Comparison of ENCODE assay signal across 8 cellular contexts in the genomic region with DNA sequence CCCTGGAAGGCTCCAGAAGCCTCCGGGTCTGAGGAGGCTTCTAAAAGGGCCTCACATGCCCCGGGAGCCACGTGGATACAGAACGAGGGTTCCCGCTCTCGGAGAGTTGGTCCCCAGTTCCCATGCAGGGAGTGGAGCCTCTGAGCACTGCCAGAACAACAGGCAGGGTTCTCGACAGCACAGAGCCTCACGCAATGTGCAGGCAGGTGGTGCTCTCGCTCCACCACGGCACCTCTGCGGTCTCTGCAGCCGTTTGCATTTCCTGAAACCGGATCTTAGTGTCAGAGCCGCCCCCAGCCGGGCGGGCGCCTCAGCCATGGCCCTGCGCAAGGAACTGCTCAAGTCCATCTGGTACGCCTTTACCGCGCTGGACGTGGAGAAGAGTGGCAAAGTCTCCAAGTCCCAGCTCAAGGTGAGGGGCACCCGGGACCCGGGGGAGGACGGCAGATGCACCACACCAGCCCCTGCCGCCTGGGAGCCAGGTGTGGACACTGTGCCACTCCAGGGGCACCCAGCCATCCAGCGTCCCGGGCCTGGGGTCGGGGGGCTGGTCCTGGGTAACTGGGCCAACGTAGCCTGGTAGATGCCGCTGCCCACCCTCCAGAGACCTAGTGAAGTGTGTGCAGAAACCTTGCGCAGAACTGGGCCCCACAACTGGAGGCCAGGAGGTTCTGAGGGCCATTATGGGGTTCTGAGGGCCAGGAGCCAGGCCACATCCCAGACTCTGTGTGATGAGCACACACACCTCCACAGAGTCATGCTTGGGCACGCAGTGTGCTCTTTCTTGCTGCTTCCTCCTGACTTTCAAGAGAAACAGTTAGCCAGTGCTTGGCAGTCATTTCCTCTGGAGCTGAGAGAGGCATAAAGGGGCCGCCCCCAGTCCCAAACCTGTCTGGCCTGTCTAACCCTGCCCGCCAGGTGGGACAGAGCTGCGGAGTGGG. TPM values are rescaled to one million over a fixed set of nuclear protein-coding genes. Genes with fewer than 3 reads are reported as not detected.
DNase-seq lines count a peak whose midpoint lies in the region; ATAC-seq and TF ChIP-seq lines count a peak whose summit lies in the region.

TSS of gene DEF6 (plus strand) at position 278 of the 941 bp plus-strand sequence. CDS start at position 317, 39 bp downstream.

- H3K36me3 Mint-ChIP-seq in activated T-helper 2 cell treated with anti-CD3 and anti-CD28 coated beads, Interferon-gamma antibody, Interleukin-2, Interleukin-4, amounts not matched to agents 10 μg/mL and 5 μg/mL and 100 μg/mL, durations not matched to agents 14 hours and 24 hours and 36 hours (ENCODE audit: low read depth): peaks cover 50% of the 10 kb centered on the region

- H3K9me3 ChIP-seq in osteoblast (ENCODE audit: low read depth, low read length) (no peaks in the 10 kb centered on the region), thymus (ENCODE audit: control insufficient read depth) (no peaks in the 10 kb centered on the region)

- TF ChIP-seq CTCF in foreskin keratinocyte (conservative IDR thresholded peaks at IDR 0.05) (peak; percentile 99), osteoblast (IDR thresholded peaks at IDR 0.05; ENCODE audit: extremely low read depth, low read depth, low read length) (peak; percentile 28)

- H3K27me3 Mint-ChIP-seq in activated T-helper 2 cell treated with anti-CD3 and anti-CD28 coated beads, Interferon-gamma antibody, Interleukin-2, Interleukin-4, amounts not matched to agents 10 μg/mL and 5 μg/mL and 100 μg/mL, durations not matched to agents 14 hours and 24 hours and 36 hours (ENCODE audit: low read depth): no peaks in the 10 kb centered on the region

- peaks cover 37% of the 10 kb centered on the region for H3K4me1 Mint-ChIP-seq in activated T-helper 2 cell treated with anti-CD3 and anti-CD28 coated beads, Interferon-gamma antibody, Interleukin-2, Interleukin-4, amounts not matched to agents 10 μg/mL and 5 μg/mL and 100 μg/mL, durations not matched to agents 14 hours and 24 hours and 36 hours (ENCODE audit: low read depth)

- WGBS in thymus: 1% methylated on average over 36 of the region's 36 CpGs

- H3K79me2 ChIP-seq in osteoblast (ENCODE audit: insufficient read depth, low read length): no peaks in the 10 kb centered on the region

- peaks cover 40% of the 10 kb centered on the region for H3K36me3 ChIP-seq in osteoblast (ENCODE audit: insufficient read depth, low read length)
- peaks cover 21% of the 10 kb centered on the region for H3K36me3 ChIP-seq in thymus (ENCODE audit: control insufficient read depth, insufficient read depth)

- peaks cover 14% of the 10 kb centered on the region for H3K4me1 ChIP-seq in foreskin keratinocyte
- no peaks in the 10 kb centered on the region for H3K4me1 ChIP-seq in osteoblast (ENCODE audit: insufficient read depth, low read length)
- H3K4me1 ChIP-seq in thymus (ENCODE audit: control insufficient read depth, insufficient read depth, low read length): peaks cover 43% of the 10 kb centered on the region

- H3K27me3 ChIP-seq in foreskin keratinocyte: no peaks in the 10 kb centered on the region
- no peaks in the 10 kb centered on the region for H3K27me3 ChIP-seq in osteoblast (ENCODE audit: insufficient read depth, low read length)
- H3K27me3 ChIP-seq in thymus (ENCODE audit: control insufficient read depth, insufficient read depth): no peaks in the 10 kb centered on the region

- H3K27ac ChIP-seq in foreskin keratinocyte (peak within 1 kb of the TSS; percentile 66), osteoblast (ENCODE audit: low read depth, low read length) (no peak within 1 kb of the TSS), thymus (ENCODE audit: low read depth) (peak within 1 kb of the TSS; percentile 97)

- ATAC-seq in GM21528 (IDR thresholded peaks at IDR 0.05; ENCODE audit: low FRiP score, unreplicated experiment) (peak; percentile 71), foreskin keratinocyte (peak; percentile 80)

- H3K4me3 ChIP-seq in osteoblast (ENCODE audit: insufficient read depth, low read length) (no peak within 1 kb of the TSS), thymus (ENCODE audit: low read length) (peak within 1 kb of the TSS; percentile 75)

- intact Hi-C loops in activated T-helper 2 cell treated with anti-CD3 and anti-CD28 coated beads, Interferon-gamma antibody, Interleukin-2, Interleukin-4, amounts not matched to agents 10 μg/mL and 5 μg/mL and 100 μg/mL, durations not matched to agents 14 hours and 24 hours and 36 hours (cut with micrococcal nuclease): loop anchor here (1.0 kb wide), 3 partner anchors 29 to 151 kb away; partner anchors contain the start of gene PPARD

- no peak within 1 kb of the TSS for H2AFZ ChIP-seq in osteoblast (ENCODE audit: low read length)

- peak; percentile 81 for DNase-seq in DMS53 treated with DMSO at 0.1 percent for 48 hours (lab: John Stamatoyannopoulos, UW; ENCODE audit: unreplicated experiment)
- peak; percentile 82 for DNase-seq in KG1 (lab: John Stamatoyannopoulos, UW)
- peak; percentile 68 for DNase-seq in RPMI7951 (ENCODE audit: low read depth)
- peak; percentile 85 for DNase-seq in activated T-helper 2 cell treated with anti-CD3 and anti-CD28 coated beads, Interferon-gamma antibody, Interleukin-2, Interleukin-4, amounts not matched to agents 10 μg/mL and 5 μg/mL and 100 μg/mL, durations not matched to agents 14 hours and 24 hours and 36 hours (ENCODE audit: low spot score)
- peak; percentile 76 to 83 for DNase-seq in foreskin keratinocyte
- no peak for DNase-seq in osteoblast (ENCODE audit: insufficient read length, low spot score, missing footprints)

- peak within 1 kb of the TSS; percentile 79 for H3K4me3 Mint-ChIP-seq in activated T-helper 2 cell treated with anti-CD3 and anti-CD28 coated beads, Interferon-gamma antibody, Interleukin-2, Interleukin-4, amounts not matched to agents 10 μg/mL and 5 μg/mL and 100 μg/mL, durations not matched to agents 14 hours and 24 hours and 36 hours (ENCODE audit: low read depth)

- no peaks in the 10 kb centered on the region for H4K20me1 ChIP-seq in osteoblast (ENCODE audit: insufficient read depth, low read length)

- H3K9me3 Mint-ChIP-seq in activated T-helper 2 cell treated with anti-CD3 and anti-CD28 coated beads, Interferon-gamma antibody, Interleukin-2, Interleukin-4, amounts not matched to agents 10 μg/mL and 5 μg/mL and 100 μg/mL, durations not matched to agents 14 hours and 24 hours and 36 hours: no peaks in the 10 kb centered on the region

- no peak within 1 kb of the TSS for H3K4me2 ChIP-seq in osteoblast (ENCODE audit: insufficient read depth, low read length)

- H3K27ac Mint-ChIP-seq in activated T-helper 2 cell treated with anti-CD3 and anti-CD28 coated beads, Interferon-gamma antibody, Interleukin-2, Interleukin-4, amounts not matched to agents 10 μg/mL and 5 μg/mL and 100 μg/mL, durations not matched to agents 14 hours and 24 hours and 36 hours: peak within 1 kb of the TSS; percentile 87

RNA-seq across cellular contexts. Expression of gene DEF6, which starts in this region (rescaled TPM):
- 0.72 and 1.4 TPM in 2 replicates for total RNA-seq in RPMI7951 (2014; rRNA removed; shearing (Covaris generic))
- 120 and 121 TPM in 2 replicates for total RNA-seq in activated T-helper 2 cell treated with anti-CD3 and anti-CD28 coated beads, Interferon-gamma antibody, Interleukin-2, Interleukin-4, amounts not matched to agents 10 μg/mL and 5 μg/mL and 100 μg/mL, durations not matched to agents 14 hours and 24 hours and 36 hours
- total RNA-seq in foreskin keratinocyte: 25.6 and 28.7 TPM in 2 replicates
- 26.2 and 26.4 TPM in 2 replicates for polyA plus RNA-seq in foreskin keratinocyte
- 0.29 and 0.72 TPM in 2 replicates for total RNA-seq in osteoblast
- 148 TPM for polyA plus RNA-seq in thymus

Comparison
In these comparisons a context has a peak if more than half of its experiments do, and no peak if none do; other contexts are left out.
1. RNA of gene DEF6 (total RNA-seq): 120 to 121 TPM in activated T-helper 2 cell treated with anti-CD3 and anti-CD28 coated beads, Interferon-gamma antibody, Interleukin-2, Interleukin-4, amounts not matched to agents 10 μg/mL and 5 μg/mL and 100 μg/mL, durations not matched to agents 14 hours and 24 hours and 36 hours and 25.6 to 28.7 TPM in foreskin keratinocyte; 0.29 to 0.72 TPM in osteoblast and 0.72 to 1.4 TPM in RPMI7951; every median in the first group is over 10 times any median in the second.